ENCODE assay signal across 8 cellular contexts in genomic region chr16:87316450-87316922, GRCh38. TPM values are rescaled to one million over a fixed set of nuclear protein-coding genes. Genes with fewer than 3 reads are reported as not detected.
DNase-seq lines count a peak whose midpoint lies in the region; ATAC-seq and TF ChIP-seq lines count a peak whose summit lies in the region.

No MANE protein-coding gene starts in this region.

- ATAC-seq in gastroesophageal sphincter (no peak), gastrocnemius medialis (no peak), HG03039 (IDR thresholded peaks at IDR 0.05; ENCODE audit: unreplicated experiment) (no peak), HG03095 (IDR thresholded peaks at IDR 0.05; ENCODE audit: unreplicated experiment) (no peak), HG02759 (IDR thresholded peaks at IDR 0.05; ENCODE audit: unreplicated experiment) (no peak)

- H3K27ac ChIP-seq in GM23248 (peak overlapping the region; percentile 88), WERI-Rb-1 (peak overlapping the region; percentile 98; the same call in 1 of the 2 replicates), gastroesophageal sphincter (peak overlapping the region; percentile 83 to 96 (median 92)), gastrocnemius medialis (peak overlapping the region; percentile 89 to 99 (median 93))

- WGBS in GM23248 (ENCODE audit: low coverage in 1 of 2, low lambda C conversion rate in 2 of 2, missing lambda C conversion rate in 2 of 2), 2 experiments, result 87 to 90% methylated on average over 4 of the region's 4 CpGs
- WGBS in gastroesophageal sphincter (ENCODE audit: low coverage in 1 of 2), 2 donors, result 85 to 86% methylated on average over 3 to 4 of the region's 4 CpGs

- H3F3A ChIP-seq in GM23248 (ENCODE audit: insufficient read depth), result peaks cover 6% of the 10 kb centered on the region; the same call in 1 of the 2 replicates

- peak overlapping the region; percentile 99 for H3K4me2 ChIP-seq in GM23248 (ENCODE audit: unreplicated experiment)

- H3K36me3 ChIP-seq in GM23248 (ENCODE audit: low read depth) (no peaks in the 10 kb centered on the region), WERI-Rb-1 (no peaks in the 10 kb centered on the region), gastroesophageal sphincter (no peaks in the 10 kb centered on the region), gastrocnemius medialis (no peaks in the 10 kb centered on the region)

- H3K4me1 ChIP-seq in GM23248 (ENCODE audit: insufficient read depth) (peaks cover 7% of the 10 kb centered on the region; the same call in 1 of the 2 replicates), gastroesophageal sphincter (peaks cover 0 to 13% (median 7%) of the 10 kb centered on the region in 3 donors), gastrocnemius medialis (peaks cover 14 to 15% of the 10 kb centered on the region in 2 donors)

- intact Hi-C loops in gastrocnemius medialis (cut with DNase I; ENCODE audit: low total_unique reads), result loop anchor here (5.0 to 10.0 kb wide), 3 partner anchors 36 to 228 kb away; no protein-coding TSS in a partner anchor

- peaks cover 20% of the 10 kb centered on the region for H3K79me2 ChIP-seq in GM23248 (ENCODE audit: insufficient read depth)

- no peak for TF ChIP-seq POLR2A in gastroesophageal sphincter (IDR thresholded peaks at IDR 0.05)
- TF ChIP-seq POLR2A in gastrocnemius medialis (IDR thresholded peaks at IDR 0.05), result no peak

- DNase-seq in GM23248, result no peak
- no peak for DNase-seq in WERI-Rb-1
- DNase-seq in gastrocnemius medialis, result no peak
- no peak for DNase-seq in effector CD4-positive, alpha-beta T cell

- peak overlapping the region; percentile 94 for H2AFZ ChIP-seq in GM23248

- in situ Hi-C loops in GM23248 (cut with MboI) (no loop called here), gastrocnemius medialis (cut with MboI; ENCODE audit: low sequenced_read_pairs in 4 of 4) (loop anchor here (5.0 to 10.0 kb wide), 2 partner anchors 76 to 78 kb away; partner anchors contain the start of gene MAP1LC3B (in 4 of the 4))

- H4K20me1 ChIP-seq in GM23248 (ENCODE audit: insufficient read depth), result no peaks in the 10 kb centered on the region

- H3K9me2 ChIP-seq in GM23248 (ENCODE audit: insufficient read depth), result no peaks in the 10 kb centered on the region

- H3K4me3 ChIP-seq in GM23248, result peak overlapping the region; percentile 95
- peak overlapping the region; percentile 85 for H3K4me3 ChIP-seq in WERI-Rb-1 (ENCODE audit: low read depth, low read length)
- peak overlapping the region; percentile 91 to 92 for H3K4me3 ChIP-seq in gastroesophageal sphincter
- H3K4me3 ChIP-seq in gastrocnemius medialis, result peak overlapping the region; percentile 83 to 100 (median 95)

- H3K9me3 ChIP-seq in GM23248 (ENCODE audit: low read depth) (no peaks in the 10 kb centered on the region), WERI-Rb-1 (ENCODE audit: severe bottlenecking) (no peaks in the 10 kb centered on the region), gastroesophageal sphincter (no peaks in the 10 kb centered on the region), gastrocnemius medialis (no peaks in the 10 kb centered on the region)

- H3K27me3 ChIP-seq in GM23248 (replicated peaks; ENCODE audit: insufficient read depth), result no peaks in the 10 kb centered on the region
- no peaks in the 10 kb centered on the region for H3K27me3 ChIP-seq in WERI-Rb-1 (ENCODE audit: insufficient read depth, low read depth, severe bottlenecking)
- H3K27me3 ChIP-seq in gastroesophageal sphincter, result no peaks in the 10 kb centered on the region
- no peaks in the 10 kb centered on the region for H3K27me3 ChIP-seq in gastrocnemius medialis

- peak overlapping the region; percentile 98 for H3K9ac ChIP-seq in GM23248

- no peak for TF ChIP-seq CTCF in WERI-Rb-1 (IDR thresholded peaks at IDR 0.05; ENCODE audit: low read depth, low read length)
- TF ChIP-seq CTCF in gastroesophageal sphincter (IDR thresholded peaks at IDR 0.05), result no peak
- TF ChIP-seq CTCF in gastrocnemius medialis (IDR thresholded peaks at IDR 0.05 in 4 of 5, conservative IDR thresholded peaks at IDR 0.05 in 1 of 5), result no peak

- TF ChIP-seq EP300 in gastroesophageal sphincter (IDR thresholded peaks at IDR 0.05), result no peak

RNA-seq across cellular contexts. Expression of gene C16orf95, which starts 0.7 kb away (rescaled TPM):
- 0.89 and 5.1 TPM in 2 replicates for total RNA-seq in GM23248 (2014; rRNA removed; shearing (Covaris generic))
- 6.3 and 9.2 TPM in 2 replicates for polyA plus RNA-seq in GM23248 (2016; fragmentation: Nextera tagmentation; extraction: Ambion mirVana)
- 1 to 10 TPM in 3 of 4 donors, under 1 TPM in 1; 0.67 to 4.2 (median 2.2) TPM for total RNA-seq in gastroesophageal sphincter
- 1 to 10 TPM in 3 of 4 donors, under 1 TPM in 1; 0.22 to 3.8 (median 1.3) TPM for total RNA-seq in gastrocnemius medialis
